15 cellular contexts compared by ENCODE assay signal in genomic region chr19:1481893-1482360, GRCh38. TPM values are rescaled to one million over a fixed set of nuclear protein-coding genes. Genes with fewer than 3 reads are reported as not detected.
"Had no signal": no experiment of that assay in that cellular context is flagged by ENCODE, and none has a peak within 500 bp of the region (broad histone marks: within the 10 kb centered on the region; RNA-seq: fewer than 3 reads in every experiment).

No MANE protein-coding gene starts in this region.

- H3K27me3 ChIP-seq: adrenal gland, upper lobe of left lung had no signal

- H3K36me3 ChIP-seq: adrenal gland had no signal

- H3K4me3 Mint-ChIP-seq: activated CD4-positive, alpha-beta T cell treated with anti-CD3 and anti-CD28 coated beads, Interleukin-2, amount 10 ng/mL, durations not matched to agents 7 days and 5 days; activated naive CD4-positive, alpha-beta T cell treated with anti-CD3 and anti-CD28 coated beads, Interleukin-2, amount 10 ng/mL, durations not matched to agents 7 days and 5 days had no signal

- H3K27me3 Mint-ChIP-seq: activated CD4-positive, alpha-beta T cell treated with anti-CD3 and anti-CD28 coated beads, Interleukin-2, amount 10 ng/mL, durations not matched to agents 7 days and 5 days; naive B cell had no signal

- H3K9me3 ChIP-seq: adrenal gland, upper lobe of left lung had no signal

- ATAC-seq: stimulated activated naive CD8-positive, alpha-beta T cell treated with anti-CD3 and anti-CD28 coated beads, Interleukin-15, Interleukin-2, amounts not matched to agents 100 U/mL and 50 U/mL, for 24 hours had no signal

- H3K9me3 Mint-ChIP-seq: activated CD4-positive, alpha-beta T cell treated with anti-CD3 and anti-CD28 coated beads, Interleukin-2, amount 10 ng/mL, durations not matched to agents 7 days and 5 days; activated naive CD4-positive, alpha-beta T cell treated with anti-CD3 and anti-CD28 coated beads, Interleukin-2, amount 10 ng/mL, durations not matched to agents 7 days and 5 days; naive B cell had no signal

- H3K27ac ChIP-seq: adrenal gland, upper lobe of left lung had no signal

- H3K27ac Mint-ChIP-seq: activated CD4-positive, alpha-beta T cell treated with anti-CD3 and anti-CD28 coated beads, Interleukin-2, amount 10 ng/mL, durations not matched to agents 7 days and 5 days; activated naive CD4-positive, alpha-beta T cell treated with anti-CD3 and anti-CD28 coated beads, Interleukin-2, amount 10 ng/mL, durations not matched to agents 7 days and 5 days had no signal

- DNase-seq: activated CD4-positive, alpha-beta T cell treated with anti-CD3 and anti-CD28 coated beads, Interleukin-2, amount 10 ng/mL, durations not matched to agents 7 days and 5 days; activated naive CD4-positive, alpha-beta T cell treated with anti-CD3 and anti-CD28 coated beads, Interleukin-2, amount 10 ng/mL, durations not matched to agents 7 days and 5 days; kidney glomerular epithelial cell; naive B cell; retina; small intestine; stimulated activated CD4-positive, alpha-beta T cell treated with anti-CD3 and anti-CD28 coated beads, Interleukin-4, amount 100 ng/mL, for 4 hours; stimulated activated CD8-positive, alpha-beta memory T cell treated with anti-CD3 and anti-CD28 coated beads, Interleukin-4, amount 100 ng/mL, for 48 hours; stimulated activated naive CD8-positive, alpha-beta T cell treated with anti-CD3 and anti-CD28 coated beads, Interleukin-15, Interleukin-2, amounts not matched to agents 100 U/mL and 50 U/mL, for 24 hours; T-helper 9 cell had no signal

- H3K4me3 ChIP-seq: adrenal gland, lung, upper lobe of left lung had no signal

RNA-seq across cellular contexts. Expression of gene ADAMTSL5, which starts 30.9 kb away (rescaled TPM):
- total RNA-seq: dermis microvascular lymphatic vessel endothelial cell had no signal

RNA-seq across cellular contexts. Expression of gene APC2, which starts 32.0 kb away (rescaled TPM):
- total RNA-seq: epithelial cell of proximal tubule had no signal
